22 cellular contexts compared by ENCODE assay signal in genomic region chr10:30420774-30421173, GRCh38. TPM values are rescaled to one million over a fixed set of nuclear protein-coding genes. Genes with fewer than 3 reads are reported as not detected.
DNase-seq lines count a peak whose midpoint lies in the region; ATAC-seq, FAIRE-seq and TF ChIP-seq lines count a peak whose summit lies in the region.
"Had no signal": no experiment of that assay in that cellular context is flagged by ENCODE, and none has a peak within 500 bp of the region (broad histone marks: within the 10 kb centered on the region; RNA-seq: fewer than 3 reads in every experiment).

No MANE protein-coding gene starts in this region.

- peaks cover 38% of the 10 kb centered on the region for H3K4me1 Mint-ChIP-seq in memory B cell
- H3K4me1 Mint-ChIP-seq in effector memory CD8-positive, alpha-beta T cell (ENCODE audit: low read depth in 2 of 2): peaks cover 15 to 21% of the 10 kb centered on the region in 2 donors

- H3K36me3 Mint-ChIP-seq in memory B cell: peaks cover 2% of the 10 kb centered on the region
- peaks cover 7% of the 10 kb centered on the region for H3K36me3 Mint-ChIP-seq in effector memory CD8-positive, alpha-beta T cell (ENCODE audit: insufficient read depth)
- H3K36me3 Mint-ChIP-seq: activated naive CD4-positive, alpha-beta T cell treated with anti-CD3 and anti-CD28 coated beads, Interleukin-2, amount 50 U/mL, for 72 hours; immature natural killer cell; T-cell had no signal

- intact Hi-C loops in left colon (cut with DNase I, micrococcal nuclease): no loop called here

- no peaks in the 10 kb centered on the region for H3K9me3 Mint-ChIP-seq in memory B cell
- H3K9me3 Mint-ChIP-seq in effector memory CD8-positive, alpha-beta T cell: no peaks in the 10 kb centered on the region
- H3K9me3 Mint-ChIP-seq: activated naive CD4-positive, alpha-beta T cell treated with anti-CD3 and anti-CD28 coated beads, Interleukin-2, amount 50 U/mL, for 72 hours; immature natural killer cell; nephron progenitor cell; T-cell had no signal

- no peak for DNase-seq in GM12892 (ENCODE audit: insufficient read length)
- DNase-seq in memory B cell (ENCODE audit: low spot score in 2 of 2): no peak
- no peak for DNase-seq in effector memory CD8-positive, alpha-beta T cell
- no peak for DNase-seq in left colon
- no peak for DNase-seq in GM12891 (ENCODE audit: insufficient read length, low spot score)
- DNase-seq: foreskin keratinocyte; immature natural killer cell; left ventricle myocardium superior; midbrain; NCI-H1092 treated with DMSO at 0.1 percent for 48 hours; NCI-H2029; NCI-H226; nephron progenitor cell; stimulated activated naive CD4-positive, alpha-beta T cell; T-cell; tibial artery had no signal

- no peak overlapping the region for H3K4me3 Mint-ChIP-seq in memory B cell
- H3K4me3 Mint-ChIP-seq in effector memory CD8-positive, alpha-beta T cell: no peak overlapping the region
- H3K4me3 Mint-ChIP-seq: immature natural killer cell, nephron progenitor cell, T-cell had no signal

- no peak for TF ChIP-seq POLR2A in GM12892 (IDR thresholded peaks at IDR 0.05; ENCODE audit: low read depth, low read length)
- no peak for TF ChIP-seq POLR2A in GM12891 (IDR thresholded peaks at IDR 0.05; ENCODE audit: low read depth, low read length)

- FAIRE-seq in GM12892 (lab: Jason Lieb, UNC) (peak; percentile 51), GM12891 (lab: Jason Lieb, UNC) (no peak)
- FAIRE-seq: astrocyte, H54 had no signal

- H3K27ac Mint-ChIP-seq in memory B cell: peak overlapping the region; percentile 97
- H3K27ac Mint-ChIP-seq in effector memory CD8-positive, alpha-beta T cell: no peak overlapping the region
- H3K27ac Mint-ChIP-seq: activated naive CD4-positive, alpha-beta T cell treated with anti-CD3 and anti-CD28 coated beads, Interleukin-2, amount 50 U/mL, for 72 hours; immature natural killer cell; nephron progenitor cell; T-cell had no signal

- ATAC-seq in GM21619 (IDR thresholded peaks at IDR 0.05; ENCODE audit: unreplicated experiment) (peak; percentile 16), HG03457 (IDR thresholded peaks at IDR 0.05; ENCODE audit: unreplicated experiment) (peak; percentile 2), memory B cell (ENCODE audit: low read depth) (peak; percentile 22), left colon (no peak)
- no peak for ATAC-seq in effector memory CD8-positive, alpha-beta T cell (replicated peaks)
- ATAC-seq: activated naive CD4-positive, alpha-beta T cell treated with anti-CD3 and anti-CD28 coated beads, Interleukin-2, amount 50 U/mL, for 72 hours; foreskin keratinocyte; left ventricle myocardium superior; Panc1; T-cell had no signal

- no peaks in the 10 kb centered on the region for H3K27me3 Mint-ChIP-seq in memory B cell
- H3K27me3 Mint-ChIP-seq in effector memory CD8-positive, alpha-beta T cell: no peaks in the 10 kb centered on the region
- H3K27me3 Mint-ChIP-seq: T-cell had no signal

TF ChIP-seq in GM12891, 5 proteins besides CTCF, POLR2A, EP300 and RAD21:
- TF ChIP-seq POLR2AphosphoS5 (IDR thresholded peaks at IDR 0.05; ENCODE audit: low read depth, low read length) (no peak), TAF1 (IDR thresholded peaks at IDR 0.05; ENCODE audit: low read depth, low read length) (no peak), PAX5 (IDR thresholded peaks at IDR 0.05; ENCODE audit: insufficient read depth, low read length, severe bottlenecking) (no peak), SPI1 (IDR thresholded peaks at IDR 0.05; ENCODE audit: low read depth, low read length) (no peak), POU2F2 (IDR thresholded peaks at IDR 0.05; ENCODE audit: low read depth, low read length) (no peak)

RNA-seq across cellular contexts. Expression of gene MAP3K8, which starts 13.2 kb away (rescaled TPM):
- polyA plus RNA-seq in GM12892 (2012; ENCODE audit: missing spikeins): 62.9 TPM
- total RNA-seq in left colon: 10 to 100 TPM; 11.6 to 14.0 TPM
- polyA plus RNA-seq in GM12891 (2012; ENCODE audit: low read depth, missing spikeins): 77.3 TPM

Comparison
In these comparisons a context has a peak if more than half of its experiments do, and no peak if none do; other contexts are left out.
1. ATAC-seq: peak in GM21619 (single experiment), HG03457 (single experiment) and memory B cell (single experiment); none in effector memory CD8-positive, alpha-beta T cell (single experiment) and left colon (single experiment).